ENCODE assay signal across 1 cellular context in genomic region chr2:112272669-112273068, GRCh38.
TF ChIP-seq lines count a peak whose summit lies in the region.

No MANE protein-coding gene starts in this region.

TF ChIP-seq in GM23338, 12 proteins besides CTCF, POLR2A, EP300 and RAD21 (continued from another document):
- no peak for TF ChIP-seq REST (IDR thresholded peaks at IDR 0.05; ENCODE audit: unreplicated experiment)
- no peak for TF ChIP-seq POLR2AphosphoS5 (IDR thresholded peaks at IDR 0.05; ENCODE audit: low read depth)
